9 cellular contexts compared by ENCODE assay signal in the genomic region with DNA sequence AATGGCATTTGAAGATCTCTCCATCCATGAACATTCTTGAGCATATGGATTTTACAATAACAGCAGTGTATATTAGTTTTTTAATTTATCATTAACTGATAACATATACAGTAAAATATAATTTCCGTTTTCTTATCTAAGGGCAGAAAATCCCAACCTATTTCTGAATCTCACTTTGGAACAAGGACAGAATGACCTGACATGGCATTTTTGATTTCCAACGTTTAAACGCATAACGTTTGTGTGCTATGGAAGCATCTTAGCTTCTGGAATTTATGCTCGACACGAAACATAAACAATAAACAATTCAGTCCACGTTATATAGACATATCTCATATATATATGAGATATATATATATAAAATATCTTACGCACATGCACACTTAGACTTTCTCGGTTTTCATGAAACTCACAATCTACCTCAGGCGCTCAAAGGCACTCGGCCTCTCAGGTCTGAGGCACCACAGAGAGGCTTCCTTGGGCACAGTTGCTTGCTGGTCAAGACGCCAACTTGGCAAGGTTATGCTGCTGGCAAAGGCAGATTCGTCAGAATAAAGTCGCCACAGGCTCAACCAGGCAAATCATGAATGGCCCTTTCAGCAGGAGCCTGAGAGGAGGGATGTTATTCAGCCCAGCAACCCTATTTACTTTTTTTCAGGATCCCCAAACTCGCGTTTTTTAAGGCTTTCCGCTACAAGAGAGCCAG. TPM values are rescaled to one million over a fixed set of nuclear protein-coding genes. Genes with fewer than 3 reads are reported as not detected.
A peak's percentile ranks its signal among the peaks of the same experiment; 100 is the strongest.
DNase-seq lines count a peak whose midpoint lies in the region; ATAC-seq, FAIRE-seq and TF ChIP-seq lines count a peak whose summit lies in the region.
"Had no signal": no experiment of that assay in that cellular context is flagged by ENCODE, and none has a peak within 500 bp of the region (broad histone marks: within the 10 kb centered on the region; RNA-seq: fewer than 3 reads in every experiment).

No MANE protein-coding gene starts in this region.

- peak overlapping the region; percentile 86 for H3K4me3 Mint-ChIP-seq in astrocyte (ENCODE audit: unreplicated experiment)

- 48 to 56% methylated on average over 17 of the region's 17 CpGs for WGBS in tibial nerve, 2 donors
- 46 to 57% methylated on average over 15 to 17 of the region's 17 CpGs for WGBS in esophagus squamous epithelium, 2 donors
- WGBS in sigmoid colon, 2 donors = 18 to 54% methylated on average over 17 of the region's 17 CpGs

- no peaks in the 10 kb centered on the region for H4K20me1 ChIP-seq in astrocyte (ENCODE audit: insufficient read depth, low read length)

- H3K4me3 ChIP-seq in cardiac muscle cell (peak overlapping the region; percentile 44), astrocyte (ENCODE audit: insufficient read depth, low read depth, low read length) (no peak overlapping the region), lower lobe of right lung (peak overlapping the region; percentile 55), tibial nerve (peak overlapping the region; percentile 40 to 69 (median 60)), esophagus squamous epithelium (peak overlapping the region in 2 of 4 donors; percentile 53 to 69), sigmoid colon (peak overlapping the region in 2 of 4 donors; percentile 47 to 51)

- FAIRE-seq in astrocyte (lab: Jason Lieb, UNC) = no peak
- FAIRE-seq: endometrium had no signal

- DNase-seq in cardiac muscle cell (ENCODE audit: low read depth in 1 of 2, low spot score in 1 of 2) (no peak), Right ventricle myocardium superior (no peak), astrocyte (ENCODE audit: low read depth) (no peak), lower lobe of right lung (no peak), tibial nerve (ENCODE audit: low spot score in 2 of 2) (no peak), esophagus squamous epithelium (lab: John Stamatoyannopoulos, UW) (no peak), activated gamma-delta T cell (lab: John Stamatoyannopoulos, UW) (no peak), sigmoid colon (no peak)

- peaks cover 6% of the 10 kb centered on the region for H3K27me3 Mint-ChIP-seq in astrocyte (ENCODE audit: low read depth, unreplicated experiment)

- peaks cover 10% of the 10 kb centered on the region for H3K9me3 Mint-ChIP-seq in astrocyte (ENCODE audit: unreplicated experiment)

- intact Hi-C loops in Right ventricle myocardium superior (cut with DNase I) (no loop called here), lower lobe of right lung (cut with DNase I) (no loop called here), esophagus squamous epithelium (cut with DNase I) (no loop called here), sigmoid colon (cut with DNase I) (no loop called here)

- peak overlapping the region; percentile 97 for H3K4me2 ChIP-seq in astrocyte (ENCODE audit: low read length)

- peaks cover 12% of the 10 kb centered on the region for H3K4me1 Mint-ChIP-seq in astrocyte (ENCODE audit: low read depth, unreplicated experiment)

- ATAC-seq in Right ventricle myocardium superior (ENCODE audit: poor library complexity) = no peak
- no peak for ATAC-seq in lower lobe of right lung

- no peak overlapping the region for H3K9ac ChIP-seq in astrocyte (ENCODE audit: low read length)

- no peak overlapping the region for H3K27ac Mint-ChIP-seq in astrocyte (ENCODE audit: unreplicated experiment)

- H3K27ac ChIP-seq in cardiac muscle cell (no peak overlapping the region), astrocyte (ENCODE audit: low read depth, low read length) (no peak overlapping the region), lower lobe of right lung (no peak overlapping the region), tibial nerve (peak overlapping the region; percentile 55 to 87 (median 83)), esophagus squamous epithelium (no peak overlapping the region), sigmoid colon (no peak overlapping the region)

- H2AFZ ChIP-seq in astrocyte (ENCODE audit: low read depth, low read length) = no peak overlapping the region

- H3K79me2 ChIP-seq in astrocyte (ENCODE audit: insufficient read depth, low read length) = no peaks in the 10 kb centered on the region

- H3K36me3 ChIP-seq in cardiac muscle cell (no peaks in the 10 kb centered on the region), astrocyte (ENCODE audit: insufficient read depth, low read length) (no peaks in the 10 kb centered on the region), lower lobe of right lung (no peaks in the 10 kb centered on the region), tibial nerve (no peaks in the 10 kb centered on the region), esophagus squamous epithelium (no peaks in the 10 kb centered on the region), sigmoid colon (no peaks in the 10 kb centered on the region)

- no peak for TF ChIP-seq POLR2A in tibial nerve (IDR thresholded peaks at IDR 0.05)
- no peak for TF ChIP-seq POLR2A in esophagus squamous epithelium (IDR thresholded peaks at IDR 0.05)
- no peak for TF ChIP-seq POLR2A in sigmoid colon (IDR thresholded peaks at IDR 0.05)

- no peak for TF ChIP-seq EP300 in tibial nerve (IDR thresholded peaks at IDR 0.05)
- no peak for TF ChIP-seq EP300 in sigmoid colon (IDR thresholded peaks at IDR 0.05)

- TF ChIP-seq CTCF in cardiac muscle cell (IDR thresholded peaks at IDR 0.05; ENCODE audit: low read depth, low read length) (no peak), astrocyte (IDR thresholded peaks at IDR 0.05; ENCODE audit: insufficient read depth, low read depth, low read length) (no peak), lower lobe of right lung (IDR thresholded peaks at IDR 0.05) (no peak), tibial nerve (IDR thresholded peaks at IDR 0.05) (no peak), esophagus squamous epithelium (IDR thresholded peaks at IDR 0.05) (no peak), sigmoid colon (IDR thresholded peaks at IDR 0.05) (no peak)

- H3K27me3 ChIP-seq in cardiac muscle cell (peaks cover 56% of the 10 kb centered on the region), astrocyte (ENCODE audit: insufficient read depth, low read length) (peaks cover 23% of the 10 kb centered on the region), lower lobe of right lung (ENCODE audit: low read depth) (peaks cover 34% of the 10 kb centered on the region), tibial nerve (peaks cover 0 to 13% of the 10 kb centered on the region in 2 donors), esophagus squamous epithelium (peaks cover 0 to 65% (median 0%) of the 10 kb centered on the region in 4 donors), sigmoid colon (peaks cover 0 to 24% (median 8%) of the 10 kb centered on the region in 3 donors)

- H3K36me3 Mint-ChIP-seq in astrocyte (ENCODE audit: low read depth, unreplicated experiment) = no peaks in the 10 kb centered on the region

- no peaks in the 10 kb centered on the region for H3K9me3 ChIP-seq in cardiac muscle cell (ENCODE audit: low read depth)
- H3K9me3 ChIP-seq in astrocyte (ENCODE audit: insufficient read depth, low read depth, low read length) = no peaks in the 10 kb centered on the region
- H3K9me3 ChIP-seq in lower lobe of right lung = no peaks in the 10 kb centered on the region
- no peaks in the 10 kb centered on the region for H3K9me3 ChIP-seq in tibial nerve
- H3K9me3 ChIP-seq in esophagus squamous epithelium = no peaks in the 10 kb centered on the region
- H3K9me3 ChIP-seq in sigmoid colon = no peaks in the 10 kb centered on the region

- H3K4me1 ChIP-seq in cardiac muscle cell (ENCODE audit: low read depth) (no peaks in the 10 kb centered on the region), astrocyte (ENCODE audit: insufficient read depth, low read length) (peaks cover 13% of the 10 kb centered on the region), lower lobe of right lung (peaks cover 6% of the 10 kb centered on the region), tibial nerve (peaks cover 0 to 16% (median 3%) of the 10 kb centered on the region in 4 donors), esophagus squamous epithelium (peaks cover 12 to 26% (median 18%) of the 10 kb centered on the region in 3 donors), sigmoid colon (peaks cover 0 to 22% (median 11%) of the 10 kb centered on the region in 4 donors)

RNA-seq across cellular contexts. Expression of a gene that starts 1.0 kb away (rescaled TPM):
- 0.18 and 0.36 TPM in 2 replicates for total RNA-seq in cardiac muscle cell
- 0.43 and 0.74 TPM in 2 replicates for polyA plus RNA-seq in cardiac muscle cell
- total RNA-seq in Right ventricle myocardium superior = 0.05 TPM
- total RNA-seq in astrocyte = 6.4 and 7.7 TPM in 2 replicates
- total RNA-seq in lower lobe of right lung = 1.2 TPM
- 10 to 100 TPM; 36.0 to 81.1 (median 60.8) TPM for total RNA-seq in tibial nerve
- total RNA-seq in esophagus squamous epithelium = 1 to 10 TPM; 1.2 to 3.9 (median 2.1) TPM
- total RNA-seq in sigmoid colon = under 1 TPM in 3 of 4 donors, not detected in 1; under 0.01 to 0.55 (median 0.14) TPM
- polyA plus RNA-seq in sigmoid colon = 10 to 100 TPM in 1 of 3 donors, 1 to 10 TPM in 2; 2.4 to 13.6 (median 3.7) TPM

Comparison
In these comparisons a context has a peak if more than half of its experiments do, and no peak if none do; other contexts are left out.
1. H3K27ac ChIP-seq: peak in tibial nerve (4 of 4); none in cardiac muscle cell (single experiment), astrocyte (single experiment), lower lobe of right lung (single experiment), esophagus squamous epithelium (0 of 4) and sigmoid colon (0 of 4).